23 cellular contexts compared by ENCODE assay signal in genomic region chr22:27601195-27601594, GRCh38.
A peak's percentile ranks its signal among the peaks of the same experiment; 100 is the strongest.
DNase-seq lines count a peak whose midpoint lies in the region; ATAC-seq, FAIRE-seq and TF ChIP-seq lines count a peak whose summit lies in the region.
"Had no signal": no experiment of that assay in that cellular context is flagged by ENCODE, and none has a peak within 500 bp of the region (broad histone marks: within the 10 kb centered on the region; RNA-seq: fewer than 3 reads in every experiment).

No MANE protein-coding gene starts in this region.

- H3K27ac Mint-ChIP-seq in astrocyte (ENCODE audit: unreplicated experiment), result no peak overlapping the region
- H3K27ac Mint-ChIP-seq in nephron, result peak overlapping the region in 2 of 3 experiments; percentile 30 to 46
- H3K27ac Mint-ChIP-seq in activated T-cell treated with anti-CD3 and anti-CD28 coated beads, Interleukin-2, amount 50 U/mL, for 72 hours, result no peak overlapping the region
- H3K27ac Mint-ChIP-seq in activated naive CD4-positive, alpha-beta T cell treated with anti-CD3 and anti-CD28 coated beads for 36 hours, result no peak overlapping the region
- H3K27ac Mint-ChIP-seq: CD8-positive, alpha-beta T cell; HFFc6 had no signal

- H3K4me3 Mint-ChIP-seq in astrocyte (ENCODE audit: unreplicated experiment) (no peak overlapping the region), nephron (no peak overlapping the region)
- H3K4me3 Mint-ChIP-seq in activated T-cell treated with anti-CD3 and anti-CD28 coated beads, Interleukin-2, amount 50 U/mL, for 72 hours, result no peak overlapping the region
- H3K4me3 Mint-ChIP-seq in activated naive CD4-positive, alpha-beta T cell treated with anti-CD3 and anti-CD28 coated beads for 36 hours, result no peak overlapping the region
- H3K4me3 Mint-ChIP-seq: CD8-positive, alpha-beta T cell; HFFc6 had no signal

- ATAC-seq in sciatic nerve, result peak; percentile 34
- ATAC-seq in activated T-cell treated with anti-CD3 and anti-CD28 coated beads, Interleukin-2, amount 50 U/mL, for 72 hours (replicated peaks in 1 of 2), result no peak
- ATAC-seq: CD8-positive, alpha-beta T cell had no signal

- DNase-seq in astrocyte (ENCODE audit: low read depth) (peak; percentile 58), cardiac fibroblast (ENCODE audit: low read depth in 2 of 2) (peak; percentile 18 to 22), sciatic nerve (ENCODE audit: low spot score) (no peak), NCI-H510A treated with DMSO at 0.1 percent for 48 hours (lab: John Stamatoyannopoulos, UW) (no peak)
- DNase-seq in activated T-cell treated with anti-CD3 and anti-CD28 coated beads, Interleukin-2, amount 50 U/mL, for 72 hours, result no peak
- DNase-seq in activated naive CD4-positive, alpha-beta T cell treated with anti-CD3 and anti-CD28 coated beads for 36 hours, result no peak
- DNase-seq: Caco-2; CD8-positive, alpha-beta T cell; GOT3; HFFc6; IMR-90; KG1; MG63; NCI-H1694; NCI-H2029 treated with DMSO at 0.1 percent for 48 hours; NCI-H446 treated with DMSO at 0.1 percent for 48 hours; NCI-H526 treated with DMSO at 0.1 percent for 48 hours; RPMI8226; SHP77 treated with DMSO at 0.1 percent for 48 hours had no signal

- no peak overlapping the region for H3K9ac ChIP-seq in astrocyte (ENCODE audit: low read length)

- intact Hi-C loops in sciatic nerve (cut with DNase I), result loop anchor here (10.0 kb wide), 1 partner anchor 204 kb away; the partner anchor contains the start of gene MN1
- intact Hi-C loops in activated naive CD4-positive, alpha-beta T cell treated with anti-CD3 and anti-CD28 coated beads for 36 hours (cut with micrococcal nuclease), result no loop called here

- H4K20me1 ChIP-seq in astrocyte (ENCODE audit: insufficient read depth, low read length), result no peaks in the 10 kb centered on the region

- H2AFZ ChIP-seq in astrocyte (ENCODE audit: low read depth, low read length), result no peak overlapping the region

- H3K9me3 Mint-ChIP-seq in astrocyte (ENCODE audit: unreplicated experiment) (peaks cover 4% of the 10 kb centered on the region), nephron (no peaks in the 10 kb centered on the region)
- no peaks in the 10 kb centered on the region for H3K9me3 Mint-ChIP-seq in activated T-cell treated with anti-CD3 and anti-CD28 coated beads, Interleukin-2, amount 50 U/mL, for 72 hours
- no peaks in the 10 kb centered on the region for H3K9me3 Mint-ChIP-seq in activated naive CD4-positive, alpha-beta T cell treated with anti-CD3 and anti-CD28 coated beads for 36 hours
- H3K9me3 Mint-ChIP-seq: CD8-positive, alpha-beta T cell; HFFc6 had no signal

- no peaks in the 10 kb centered on the region for H3K27me3 ChIP-seq in astrocyte (ENCODE audit: insufficient read depth, low read length)
- H3K27me3 ChIP-seq: MG63 had no signal

- no peak overlapping the region for H3K4me2 ChIP-seq in astrocyte (ENCODE audit: low read length)

- no peaks in the 10 kb centered on the region for H3K9me3 ChIP-seq in astrocyte (ENCODE audit: insufficient read depth, low read depth, low read length)
- H3K9me3 ChIP-seq: Caco-2, HAP-1, MG63 had no signal

- no peaks in the 10 kb centered on the region for H3K4me1 ChIP-seq in astrocyte (ENCODE audit: insufficient read depth, low read length)
- H3K4me1 ChIP-seq: Caco-2, HAP-1 had no signal

- H3K36me3 Mint-ChIP-seq in astrocyte (ENCODE audit: low read depth, unreplicated experiment) (peaks cover 1% of the 10 kb centered on the region), nephron (ENCODE audit: low read depth) (no peaks in the 10 kb centered on the region)
- H3K36me3 Mint-ChIP-seq in activated T-cell treated with anti-CD3 and anti-CD28 coated beads, Interleukin-2, amount 50 U/mL, for 72 hours (ENCODE audit: insufficient read depth in 2 of 2), result no peaks in the 10 kb centered on the region
- no peaks in the 10 kb centered on the region for H3K36me3 Mint-ChIP-seq in activated naive CD4-positive, alpha-beta T cell treated with anti-CD3 and anti-CD28 coated beads for 36 hours (ENCODE audit: low read depth)
- H3K36me3 Mint-ChIP-seq: CD8-positive, alpha-beta T cell had no signal

- no peak overlapping the region for H3K27ac ChIP-seq in astrocyte (ENCODE audit: low read depth, low read length)
- H3K27ac ChIP-seq: C4-2B had no signal

- H3K4me3 ChIP-seq in astrocyte (ENCODE audit: insufficient read depth, low read depth, low read length) (no peak overlapping the region), cardiac fibroblast (replicated peaks in 1 of 2; ENCODE audit: low read depth in 2 of 2, low read length in 2 of 2) (no peak overlapping the region)
- H3K4me3 ChIP-seq: HAP-1, MG63 had no signal

- CTCF ChIA-PET in activated naive CD4-positive, alpha-beta T cell treated with anti-CD3 and anti-CD28 coated beads for 36 hours (lab: Charles Lee), result no interaction called here

- H3K79me2 ChIP-seq in astrocyte (ENCODE audit: insufficient read depth, low read length), result no peaks in the 10 kb centered on the region

- H3K36me3 ChIP-seq in astrocyte (ENCODE audit: insufficient read depth, low read length), result no peaks in the 10 kb centered on the region
- H3K36me3 ChIP-seq: HAP-1, MG63 had no signal

- no peak for FAIRE-seq in astrocyte (lab: Jason Lieb, UNC)
- FAIRE-seq: G401.6 had no signal

- H3K27me3 Mint-ChIP-seq in astrocyte (ENCODE audit: low read depth, unreplicated experiment), result peaks cover 12% of the 10 kb centered on the region
- H3K27me3 Mint-ChIP-seq in nephron (ENCODE audit: low read depth), result peaks cover 24% of the 10 kb centered on the region
- no peaks in the 10 kb centered on the region for H3K27me3 Mint-ChIP-seq in activated T-cell treated with anti-CD3 and anti-CD28 coated beads, Interleukin-2, amount 50 U/mL, for 72 hours (ENCODE audit: low read depth)
- H3K27me3 Mint-ChIP-seq in activated naive CD4-positive, alpha-beta T cell treated with anti-CD3 and anti-CD28 coated beads for 36 hours (ENCODE audit: low read depth), result peaks cover 6% of the 10 kb centered on the region

- H3K4me1 Mint-ChIP-seq in astrocyte (ENCODE audit: low read depth, unreplicated experiment), result no peaks in the 10 kb centered on the region
- H3K4me1 Mint-ChIP-seq in nephron, result peaks cover 17% of the 10 kb centered on the region
- no peaks in the 10 kb centered on the region for H3K4me1 Mint-ChIP-seq in activated T-cell treated with anti-CD3 and anti-CD28 coated beads, Interleukin-2, amount 50 U/mL, for 72 hours (ENCODE audit: low read depth)
- no peaks in the 10 kb centered on the region for H3K4me1 Mint-ChIP-seq in activated naive CD4-positive, alpha-beta T cell treated with anti-CD3 and anti-CD28 coated beads for 36 hours (ENCODE audit: low read depth)

- TF ChIP-seq CTCF in astrocyte (IDR thresholded peaks at IDR 0.05; ENCODE audit: insufficient read depth, low read depth, low read length) (no peak), cardiac fibroblast (IDR thresholded peaks at IDR 0.05; ENCODE audit: low read depth, low read length) (no peak), nephron (IDR thresholded peaks at IDR 0.05; ENCODE audit: unreplicated experiment in 3 of 3) (no peak)

Comparison
In these comparisons a context has a peak if more than half of its experiments do, and no peak if none do; other contexts are left out.
1. DNase-seq: peak in astrocyte (single experiment) and cardiac fibroblast (2 of 2); none in sciatic nerve (single experiment), NCI-H510A treated with DMSO at 0.1 percent for 48 hours (single experiment), activated T-cell treated with anti-CD3 and anti-CD28 coated beads, Interleukin-2, amount 50 U/mL, for 72 hours (0 of 2) and activated naive CD4-positive, alpha-beta T cell treated with anti-CD3 and anti-CD28 coated beads for 36 hours (single experiment).
2. H3K27ac Mint-ChIP-seq: peak in nephron (2 of 3); none in astrocyte (single experiment), activated T-cell treated with anti-CD3 and anti-CD28 coated beads, Interleukin-2, amount 50 U/mL, for 72 hours (single experiment) and activated naive CD4-positive, alpha-beta T cell treated with anti-CD3 and anti-CD28 coated beads for 36 hours (single experiment).